In the genomic region with DNA sequence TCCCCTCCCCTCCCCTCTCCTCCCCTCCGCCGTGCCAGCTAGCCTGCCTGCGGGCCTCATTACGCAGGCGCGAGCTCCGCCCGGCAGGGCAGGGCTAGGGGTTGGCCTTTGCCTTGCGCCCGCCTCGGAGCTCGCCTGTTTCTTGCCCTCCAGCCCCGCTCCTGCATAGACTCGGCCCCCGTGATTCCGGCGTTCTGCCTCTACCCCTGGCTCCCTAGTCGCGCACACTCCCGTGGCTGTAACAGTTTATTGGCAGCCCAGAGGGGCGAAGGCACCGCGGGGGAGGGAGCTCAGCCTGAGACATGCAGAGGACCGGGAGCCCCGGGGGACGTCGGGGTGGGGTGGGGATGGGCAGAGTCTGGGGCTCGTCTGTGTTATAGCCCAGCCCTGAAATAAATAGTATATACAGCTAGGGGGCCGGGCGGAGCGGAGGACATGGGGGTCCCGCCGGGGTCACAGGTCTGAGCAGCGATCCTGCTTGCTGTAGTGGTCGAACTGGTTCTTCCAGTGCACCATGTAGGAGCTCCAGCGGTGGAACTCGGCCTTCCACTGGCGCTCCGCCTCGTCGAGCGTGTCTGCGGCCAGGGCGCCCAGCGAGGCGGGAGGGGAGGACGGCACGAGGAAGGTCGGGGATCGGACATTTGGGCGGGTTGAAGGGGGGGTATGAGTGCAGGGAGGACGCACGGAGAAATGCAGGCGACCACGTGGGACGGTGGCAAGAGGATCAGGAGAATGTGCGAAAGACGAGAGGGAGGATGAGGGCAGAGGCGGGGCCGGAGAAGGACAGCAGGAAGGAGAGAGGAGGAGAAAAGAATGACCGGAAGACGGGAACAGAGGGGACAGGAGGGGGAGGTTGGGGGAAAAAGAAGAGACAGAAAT, we compare ENCODE assay signal across 8 cellular contexts. TPM values are rescaled to one million over a fixed set of nuclear protein-coding genes. Genes with fewer than 3 reads are reported as not detected.
DNase-seq lines count a peak whose midpoint lies in the region; ATAC-seq and TF ChIP-seq lines count a peak whose summit lies in the region.

No MANE protein-coding gene starts in this region.

- POLR2A ChIA-PET in activated CD4-positive, alpha-beta T cell treated with anti-CD3 and anti-CD28 coated beads for 36 hours (lab: Charles Lee), result interaction anchor here (0.5 to 5.6 kb wide), 8 partner anchors 8 to 462 kb away, joined by 3 to 73 read pairs (median 4); a partner anchor contains a TSS

- peaks cover 14% of the 10 kb centered on the region for H3K27me3 Mint-ChIP-seq in activated CD4-positive, alpha-beta T cell treated with anti-CD3 and anti-CD28 coated beads for 36 hours

- intact Hi-C loops in activated CD4-positive, alpha-beta T cell treated with anti-CD3 and anti-CD28 coated beads for 36 hours (cut with DNase I, micrococcal nuclease), result loop anchor here (1.0 to 5.0 kb wide), 9 partner anchors 15 to 328 kb away; a partner anchor contains a TSS
- intact Hi-C loops in left colon (cut with DNase I, micrococcal nuclease), result loop anchor here in 1 of 2 donors (10.0 kb wide), 1 partner anchor 175 kb away; no protein-coding TSS in a partner anchor

- H3K36me3 Mint-ChIP-seq in activated CD4-positive, alpha-beta T cell treated with anti-CD3 and anti-CD28 coated beads for 36 hours (ENCODE audit: low read depth), result peaks cover 37% of the 10 kb centered on the region

- H3K27ac Mint-ChIP-seq in activated CD4-positive, alpha-beta T cell treated with anti-CD3 and anti-CD28 coated beads for 36 hours, result no peak overlapping the region

- TF ChIP-seq CTCF in AG09319 (IDR thresholded peaks at IDR 0.05; ENCODE audit: low read depth, low read length) (no peak), choroid plexus epithelial cell (conservative IDR thresholded peaks at IDR 0.05; ENCODE audit: low read depth, low read length) (peak; percentile 3)

- CTCF ChIA-PET in activated CD4-positive, alpha-beta T cell treated with anti-CD3 and anti-CD28 coated beads for 36 hours (lab: Charles Lee), result interaction anchor here (0.6 to 1.4 kb wide), 14 partner anchors 8 to 680 kb away, joined by 3 to 7 read pairs (median 4); a partner anchor contains a TSS

- H3K4me1 Mint-ChIP-seq in activated CD4-positive, alpha-beta T cell treated with anti-CD3 and anti-CD28 coated beads for 36 hours, result peaks cover 38% of the 10 kb centered on the region

- peak overlapping the region; percentile 77 for H3K4me3 Mint-ChIP-seq in activated CD4-positive, alpha-beta T cell treated with anti-CD3 and anti-CD28 coated beads for 36 hours

- DNase-seq in AG09319 (ENCODE audit: extremely low read depth, low read depth), result peak; percentile 80
- peak; percentile 82 to 89 for DNase-seq in NCI-H524 (lab: John Stamatoyannopoulos, UW)
- peak; percentile 96 for DNase-seq in activated CD4-positive, alpha-beta T cell treated with anti-CD3 and anti-CD28 coated beads for 36 hours
- peak; percentile 95 for DNase-seq in choroid plexus epithelial cell (ENCODE audit: low read depth)
- peak; percentile 94 for DNase-seq in left colon
- DNase-seq in stimulated activated CD4-positive, alpha-beta T cell treated with anti-CD3 and anti-CD28 coated beads, Interleukin-1b, Interleukin-23, amount 100 ng/mL, for 24 hours (ENCODE audit: low read depth in 4 of 4, low spot score in 1 of 4), result peak; percentile 66 to 86 (median 76)

- peak; percentile 68 for ATAC-seq in GM19043 (IDR thresholded peaks at IDR 0.05; ENCODE audit: low read depth, unreplicated experiment)
- ATAC-seq in HG03354 (IDR thresholded peaks at IDR 0.05; ENCODE audit: poor library complexity, severe bottlenecking, unreplicated experiment), result peak; percentile 72
- peak; percentile 95 for ATAC-seq in activated CD4-positive, alpha-beta T cell treated with anti-CD3 and anti-CD28 coated beads for 36 hours
- peak; percentile 83 for ATAC-seq in left colon

- H3K9me3 Mint-ChIP-seq in activated CD4-positive, alpha-beta T cell treated with anti-CD3 and anti-CD28 coated beads for 36 hours (ENCODE audit: low read depth), result no peaks in the 10 kb centered on the region

- peak overlapping the region; percentile 63 for H3K4me3 ChIP-seq in choroid plexus epithelial cell (ENCODE audit: low read depth, low read length)

RNA-seq across cellular contexts. Expression of a gene that starts 0.5 kb away (rescaled TPM):
- 1 to 10 TPM; 1.5 to 1.7 TPM for total RNA-seq in activated CD4-positive, alpha-beta T cell treated with anti-CD3 and anti-CD28 coated beads for 36 hours
- total RNA-seq in left colon, result 1 to 10 TPM; 2.2 to 2.7 TPM

RNA-seq across cellular contexts. Expression of a gene that starts 5.7 kb away (rescaled TPM):
- under 1 TPM in 1 of 2 experiments, not detected in 1; 0.09 TPM for total RNA-seq in activated CD4-positive, alpha-beta T cell treated with anti-CD3 and anti-CD28 coated beads for 36 hours
- total RNA-seq in left colon, result 10 to 100 TPM; 18.4 to 29.2 TPM

RNA-seq across cellular contexts. Expression of a gene that starts 15.1 kb away (rescaled TPM):
- 100 to 1,000 TPM; 253 to 260 TPM for total RNA-seq in activated CD4-positive, alpha-beta T cell treated with anti-CD3 and anti-CD28 coated beads for 36 hours
- total RNA-seq in left colon, result 100 to 1,000 TPM in 1 of 2 donors, 10 to 100 TPM in 1; 85.9 to 116 TPM

RNA-seq across cellular contexts. Expression of a gene that starts 22.8 kb away (rescaled TPM):
- total RNA-seq in activated CD4-positive, alpha-beta T cell treated with anti-CD3 and anti-CD28 coated beads for 36 hours, result 10 to 100 TPM; 22.2 to 31.1 TPM
- 10 to 100 TPM; 18.6 to 21.4 TPM for total RNA-seq in left colon

RNA-seq across cellular contexts. Expression of a gene that starts 37.5 kb away (rescaled TPM):
- 10 to 100 TPM; 13.6 to 15.6 TPM for total RNA-seq in activated CD4-positive, alpha-beta T cell treated with anti-CD3 and anti-CD28 coated beads for 36 hours
- total RNA-seq in left colon, result 10 to 100 TPM; 31.0 to 33.6 TPM

Comparison
In these comparisons a context has a peak if more than half of its experiments do, and no peak if none do; other contexts are left out.
1. Peak in every context shown above with its lines: DNase-seq, ATAC-seq and H3K4me3 ChIP-seq.
2. RNA of a gene that starts 5.7 kb away (total RNA-seq): 18.4 to 29.2 TPM in left colon; 0.09 TPM in activated CD4-positive, alpha-beta T cell treated with anti-CD3 and anti-CD28 coated beads for 36 hours; every median in the first group is over 10 times any median in the second.